Comparison of ENCODE assay signal across 8 cellular contexts in the genomic region with DNA sequence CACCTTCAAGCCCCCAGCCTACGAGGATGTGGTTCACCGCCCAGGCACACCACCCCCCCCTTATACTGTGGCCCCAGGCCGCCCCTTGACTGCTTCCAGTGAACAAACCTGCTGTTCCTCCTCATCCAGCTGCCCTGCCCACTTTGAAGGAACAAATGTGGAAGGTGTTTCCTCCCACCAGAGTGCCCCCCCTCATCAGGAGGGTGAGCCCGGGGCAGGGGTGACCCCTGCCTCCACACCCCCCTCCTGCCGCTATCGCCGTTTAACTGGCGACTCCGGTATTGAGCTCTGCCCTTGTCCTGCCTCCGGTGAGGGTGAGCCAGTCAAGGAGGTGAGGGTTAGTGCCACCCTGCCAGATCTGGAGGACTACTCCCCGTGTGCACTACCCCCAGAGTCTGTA. TPM values are rescaled to one million over a fixed set of nuclear protein-coding genes. Genes with fewer than 3 reads are reported as not detected.
DNase-seq lines count a peak whose midpoint lies in the region; ATAC-seq, FAIRE-seq and TF ChIP-seq lines count a peak whose summit lies in the region.
"Not testable (repeated sequence)": the region's sequence is repeated elsewhere in the genome, so short reads cannot be mapped to it uniquely, and the experiment has no call there.

No MANE protein-coding gene starts in this region.

- TF ChIP-seq EP300 in GM12878 (IDR thresholded peaks at IDR 0.05; ENCODE audit: borderline replicate concordance in 1 of 2, control insufficient read depth in 1 of 2, low read depth in 2 of 2, low read length in 2 of 2) = not testable (repeated sequence)

- H3K9me2 ChIP-seq in Karpas-422 (replicated peaks; ENCODE audit: insufficient read depth, low read length) = not testable (repeated sequence)

- H3K27ac ChIP-seq in CD8-positive, alpha-beta T cell (ENCODE audit: low read depth, low read length); Karpas-422 (ENCODE audit: low read length); GM12878 (ENCODE audit: control insufficient read depth, insufficient read depth): not testable (repeated sequence)

- H3K27ac Mint-ChIP-seq in CD8-positive, alpha-beta T cell = peak overlapping the region; percentile 27
- H3K27ac Mint-ChIP-seq in activated CD4-positive, alpha-beta T cell treated with anti-CD3 and anti-CD28 coated beads for 36 hours = peak overlapping the region; percentile 29
- peak overlapping the region; percentile 43 for H3K27ac Mint-ChIP-seq in activated T-helper 17 cell treated with anti-CD3 and anti-CD28 coated beads, Interleukin-2, amount 50 U/mL, for 72 hours
- H3K27ac Mint-ChIP-seq in immature natural killer cell (peak overlapping the region in 4 of 6 donors; percentile 39 to 68 (median 50)), nephron (peak overlapping the region; percentile 35 to 99 (median 83))
- H3K27ac Mint-ChIP-seq in stimulated activated naive B cell treated with anti-CD40 and anti-IgM and Interleukin-4, amounts not matched to agents 10 μg/mL and 1 μg/mL and 100 μg/mL, for 72 hours = peak overlapping the region; percentile 39

- H3K4me3 ChIP-seq in CD8-positive, alpha-beta T cell (ENCODE audit: low read depth, low read length); Karpas-422 (ENCODE audit: low read length); GM12878: not testable (repeated sequence)

- H3K4me2 ChIP-seq in Karpas-422 (ENCODE audit: low read depth, low read length, poor library complexity, severe bottlenecking); GM12878 (ENCODE audit: control insufficient read depth, insufficient read depth): not testable (repeated sequence)

- not testable (repeated sequence) for H3K27me3 Mint-ChIP-seq in CD8-positive, alpha-beta T cell (ENCODE audit: low read depth); activated CD4-positive, alpha-beta T cell treated with anti-CD3 and anti-CD28 coated beads for 36 hours; activated T-helper 17 cell treated with anti-CD3 and anti-CD28 coated beads, Interleukin-2, amount 50 U/mL, for 72 hours; nephron (ENCODE audit: low read depth); stimulated activated naive B cell treated with anti-CD40 and anti-IgM and Interleukin-4, amounts not matched to agents 10 μg/mL and 1 μg/mL and 100 μg/mL, for 72 hours
- H3K27me3 Mint-ChIP-seq in immature natural killer cell (ENCODE audit: low read depth in 3 of 3) = peaks cover 15 to 26% (median 20%) of the 10 kb centered on the region in 3 donors

- CTCF ChIA-PET in CD8-positive, alpha-beta T cell (lab: Charles Lee) = interaction anchor here (1.1 kb wide), 1 partner anchor 272 kb away, joined by 3 read pairs; no protein-coding TSS in a partner anchor
- CTCF ChIA-PET in activated CD4-positive, alpha-beta T cell treated with anti-CD3 and anti-CD28 coated beads for 36 hours (lab: Charles Lee) = interaction anchor here (6.6 kb wide), 1 partner anchor 13 kb away, joined by 44 read pairs; a partner anchor contains a TSS
- CTCF ChIA-PET in GM12878 (lab: Yijun Ruan, JAX) = interaction anchor here (1.6 kb wide), 1 partner anchor 128 kb away, joined by 5 read pairs; no protein-coding TSS in a partner anchor

- H3K27me3 ChIP-seq in CD8-positive, alpha-beta T cell (ENCODE audit: insufficient read depth, low read length); Karpas-422 (ENCODE audit: low read length); GM12878 (replicated peaks in 1 of 2; ENCODE audit: control insufficient read depth in 2 of 2, insufficient read depth in 2 of 2, low read length in 1 of 2): not testable (repeated sequence)

- peaks cover 45% of the 10 kb centered on the region for H3K79me2 ChIP-seq in Karpas-422 (ENCODE audit: low read length)
- H3K79me2 ChIP-seq in GM12878 (ENCODE audit: control insufficient read depth, insufficient read depth, low read length) = peaks cover 32% of the 10 kb centered on the region

- SMC1A ChIA-PET in GM12878 (lab: Charles Lee; ENCODE audit: uncharacterized antibody, unreplicated experiment) = interaction anchor here (1.3 kb wide), 1 partner anchor 120 kb away, joined by 3 read pairs; no protein-coding TSS in a partner anchor

- not testable (repeated sequence) for DNase-seq in CD8-positive, alpha-beta T cell; Karpas-422; activated CD4-positive, alpha-beta T cell treated with anti-CD3 and anti-CD28 coated beads for 36 hours; GM12878 (ENCODE audit: low read depth, low spot score); immature natural killer cell; stimulated activated naive B cell treated with anti-CD40 and anti-IgM and Interleukin-4, amounts not matched to agents 10 μg/mL and 1 μg/mL and 100 μg/mL, for 72 hours

- not testable (repeated sequence) for ATAC-seq in CD8-positive, alpha-beta T cell; activated CD4-positive, alpha-beta T cell treated with anti-CD3 and anti-CD28 coated beads for 36 hours; activated T-helper 17 cell treated with anti-CD3 and anti-CD28 coated beads, Interleukin-2, amount 50 U/mL, for 72 hours (replicated peaks); GM12878; stimulated activated naive B cell treated with anti-CD40 and anti-IgM and Interleukin-4, amounts not matched to agents 10 μg/mL and 1 μg/mL and 100 μg/mL, for 72 hours (replicated peaks)

- 88% methylated on average over 11 of the region's 11 CpGs for WGBS in GM12878 (ENCODE audit: insufficient coverage, insufficient replicate concordance, low lambda C conversion rate, missing lambda C conversion rate)

- not testable (repeated sequence) for TF ChIP-seq RAD21 in GM12878 (IDR thresholded peaks at IDR 0.05; ENCODE audit: insufficient read depth, low read depth, low read length)

- not testable (repeated sequence) for H2AFZ ChIP-seq in Karpas-422 (ENCODE audit: low read length); GM12878 (ENCODE audit: control insufficient read depth, low read depth, low read length)

- H3K36me3 ChIP-seq in CD8-positive, alpha-beta T cell (ENCODE audit: insufficient read depth, low read length); GM12878 (ENCODE audit: control insufficient read depth in 2 of 2, insufficient read depth in 2 of 2, low read length in 1 of 2): not testable (repeated sequence)
- peaks cover 12% of the 10 kb centered on the region for H3K36me3 ChIP-seq in Karpas-422 (ENCODE audit: insufficient read depth, low read length)

- H3K9ac ChIP-seq in Karpas-422 (ENCODE audit: low read length) = peak overlapping the region; percentile 90; the same call in 1 of the 2 replicates
- H3K9ac ChIP-seq in GM12878 (ENCODE audit: control insufficient read depth, insufficient read depth, low read length) = not testable (repeated sequence)

- not testable (repeated sequence) for H4K20me1 ChIP-seq in Karpas-422 (ENCODE audit: insufficient read depth, low read depth, low read length); GM12878 (ENCODE audit: control insufficient read depth, insufficient read depth)

- POLR2A ChIA-PET in CD8-positive, alpha-beta T cell (lab: Charles Lee) = interaction anchor here (8.3 kb wide), 1 partner anchor 12 kb away, joined by 110 read pairs; a partner anchor contains a TSS
- POLR2A ChIA-PET in activated CD4-positive, alpha-beta T cell treated with anti-CD3 and anti-CD28 coated beads for 36 hours (lab: Charles Lee); GM12878 (lab: Charles Lee): not testable (repeated sequence)

- TF ChIP-seq POLR2A in GM12878 (IDR thresholded peaks at IDR 0.05; ENCODE audit: low read depth, low read length) = peak; percentile 32; the same call in 1 of the 2 replicates

- not testable (repeated sequence) for FAIRE-seq in GM12878 (lab: Jason Lieb, UNC)

- RAD21 ChIA-PET in GM12878 (lab: Charles Lee; ENCODE audit: unreplicated experiment) = interaction anchor here (0.7 to 1.2 kb wide), 2 partner anchors 12 to 70 kb away, joined by 3 to 4 read pairs; a partner anchor contains a TSS

- in situ Hi-C loops in GM12878 (cut with MboI) = not testable (repeated sequence)

- H3K4me3 Mint-ChIP-seq in CD8-positive, alpha-beta T cell = not testable (repeated sequence)
- peak overlapping the region; percentile 90 for H3K4me3 Mint-ChIP-seq in activated CD4-positive, alpha-beta T cell treated with anti-CD3 and anti-CD28 coated beads for 36 hours
- H3K4me3 Mint-ChIP-seq in activated T-helper 17 cell treated with anti-CD3 and anti-CD28 coated beads, Interleukin-2, amount 50 U/mL, for 72 hours = peak overlapping the region; percentile 100
- H3K4me3 Mint-ChIP-seq in immature natural killer cell (peak overlapping the region; percentile 40 to 99 (median 94)), nephron (peak overlapping the region; percentile 94 to 97 (median 96))
- peak overlapping the region; percentile 84 to 94 for H3K4me3 Mint-ChIP-seq in stimulated activated naive B cell treated with anti-CD40 and anti-IgM and Interleukin-4, amounts not matched to agents 10 μg/mL and 1 μg/mL and 100 μg/mL, for 72 hours

- not testable (repeated sequence) for BruUV-seq in GM12878 (replicated peaks; lab: Mats Ljungman, UMichigan)

- peaks cover 34% of the 10 kb centered on the region for H3K4me1 ChIP-seq in CD8-positive, alpha-beta T cell (ENCODE audit: insufficient read depth, low read length)
- peaks cover 42% of the 10 kb centered on the region for H3K4me1 ChIP-seq in Karpas-422 (ENCODE audit: low read length)
- H3K4me1 ChIP-seq in GM12878 (ENCODE audit: control insufficient read depth, insufficient read depth, low read length) = peaks cover 19% of the 10 kb centered on the region

- peaks cover 25% of the 10 kb centered on the region for H3K36me3 Mint-ChIP-seq in CD8-positive, alpha-beta T cell
- H3K36me3 Mint-ChIP-seq in activated CD4-positive, alpha-beta T cell treated with anti-CD3 and anti-CD28 coated beads for 36 hours (ENCODE audit: low read depth) = peaks cover 28% of the 10 kb centered on the region
- peaks cover 58% of the 10 kb centered on the region for H3K36me3 Mint-ChIP-seq in activated T-helper 17 cell treated with anti-CD3 and anti-CD28 coated beads, Interleukin-2, amount 50 U/mL, for 72 hours (ENCODE audit: low read depth)
- H3K36me3 Mint-ChIP-seq in immature natural killer cell = not testable (repeated sequence)
- peaks cover 11% of the 10 kb centered on the region for H3K36me3 Mint-ChIP-seq in nephron (ENCODE audit: low read depth)
- peaks cover 22 to 51% of the 10 kb centered on the region in 2 donors for H3K36me3 Mint-ChIP-seq in stimulated activated naive B cell treated with anti-CD40 and anti-IgM and Interleukin-4, amounts not matched to agents 10 μg/mL and 1 μg/mL and 100 μg/mL, for 72 hours

- not testable (repeated sequence) for H3K9me3 ChIP-seq in CD8-positive, alpha-beta T cell (ENCODE audit: low read length); Karpas-422 (ENCODE audit: low read length); GM12878 (replicated peaks; ENCODE audit: control insufficient read depth, insufficient read depth, low read length)

- peaks cover 55% of the 10 kb centered on the region for H3K4me1 Mint-ChIP-seq in CD8-positive, alpha-beta T cell (ENCODE audit: low read depth)
- peaks cover 34% of the 10 kb centered on the region for H3K4me1 Mint-ChIP-seq in activated CD4-positive, alpha-beta T cell treated with anti-CD3 and anti-CD28 coated beads for 36 hours
- peaks cover 35% of the 10 kb centered on the region for H3K4me1 Mint-ChIP-seq in activated T-helper 17 cell treated with anti-CD3 and anti-CD28 coated beads, Interleukin-2, amount 50 U/mL, for 72 hours
- H3K4me1 Mint-ChIP-seq in immature natural killer cell (peaks cover 62 to 64% of the 10 kb centered on the region in 2 donors), nephron (peaks cover 39% of the 10 kb centered on the region)
- peaks cover 38 to 71% of the 10 kb centered on the region in 2 donors for H3K4me1 Mint-ChIP-seq in stimulated activated naive B cell treated with anti-CD40 and anti-IgM and Interleukin-4, amounts not matched to agents 10 μg/mL and 1 μg/mL and 100 μg/mL, for 72 hours

- intact Hi-C loops in CD8-positive, alpha-beta T cell (cut with DNase I, micrococcal nuclease); activated CD4-positive, alpha-beta T cell treated with anti-CD3 and anti-CD28 coated beads for 36 hours (cut with DNase I, micrococcal nuclease); GM12878 (cut with micrococcal nuclease; ENCODE audit: unreplicated experiment): not testable (repeated sequence)

- not testable (repeated sequence) for H3K9me3 Mint-ChIP-seq in CD8-positive, alpha-beta T cell; activated CD4-positive, alpha-beta T cell treated with anti-CD3 and anti-CD28 coated beads for 36 hours (ENCODE audit: low read depth); activated T-helper 17 cell treated with anti-CD3 and anti-CD28 coated beads, Interleukin-2, amount 50 U/mL, for 72 hours; immature natural killer cell; nephron; stimulated activated naive B cell treated with anti-CD40 and anti-IgM and Interleukin-4, amounts not matched to agents 10 μg/mL and 1 μg/mL and 100 μg/mL, for 72 hours

- TF ChIP-seq CTCF in CD8-positive, alpha-beta T cell (IDR thresholded peaks at IDR 0.05); GM12878 (IDR thresholded peaks at IDR 0.05 in 2 of 3, conservative IDR thresholded peaks at IDR 0.05 in 1 of 3; ENCODE audit: control insufficient read depth in 2 of 3, extremely low read depth in 1 of 3, insufficient read depth in 1 of 3, low read depth in 3 of 3, low read length in 3 of 3); nephron (IDR thresholded peaks at IDR 0.05; ENCODE audit: unreplicated experiment in 3 of 3): not testable (repeated sequence)

RNA-seq across cellular contexts. Expression of a gene that starts 2.0 kb away (rescaled TPM):
- 10 to 100 TPM; 68.5 to 70.6 TPM for total RNA-seq in CD8-positive, alpha-beta T cell
- 124 and 149 TPM in 2 replicates for total RNA-seq in Karpas-422 (2014; rRNA removed; shearing (Covaris generic); ENCODE audit: low replicate concordance)
- total RNA-seq in activated CD4-positive, alpha-beta T cell treated with anti-CD3 and anti-CD28 coated beads for 36 hours = 10 to 100 TPM; 24.9 to 30.2 TPM
- total RNA-seq in activated T-helper 17 cell treated with anti-CD3 and anti-CD28 coated beads, Interleukin-2, amount 50 U/mL, for 72 hours = 10 to 100 TPM; 34.1 to 48.5 TPM
- total RNA-seq in GM12878 (2013; cell fraction: nucleolus; rRNA removed) = 43.3 and 49.4 TPM in 2 replicates
- total RNA-seq in GM12878 (2014; rRNA removed) = 46.3 and 53.3 TPM in 2 replicates
- 23.6 and 25.5 TPM in 2 replicates for total RNA-seq in GM12878 (2014; rRNA removed; fragmentation: Illumina TruSeq; extraction: Trizol)
- 42.5 and 46.6 TPM in 2 replicates for total RNA-seq in GM12878 (2021)
- polyA plus RNA-seq in GM12878 (2011; ENCODE audit: low read depth) = 29.8 TPM
- 27.2 and 43.0 TPM in 2 replicates for polyA plus RNA-seq in GM12878 (2011; rRNA removed)
- polyA plus RNA-seq in GM12878 (2011; cell fraction: cytosol; rRNA removed) = 77.7 and 89.4 TPM in 2 replicates
- 332 and 388 TPM in 2 replicates for polyA plus RNA-seq in GM12878 (2011; cell fraction: nucleus; rRNA removed)
- 65.8 and 66.5 TPM in 2 replicates for polyA plus RNA-seq in GM12878 (2012)
- polyA plus RNA-seq in GM12878 (2014; fragmentation: Illumina TruSeq; extraction: Trizol) = 20.4 and 47.7 TPM in 2 replicates
- 10 to 100 TPM in 1 of 2 experiments, 1 to 10 TPM in 1; 4.2 to 11.5 TPM for polyA plus RNA-seq in GM12878 (2014; fragmentation: Nextera tagmentation; extraction: Ambion mirVana)
- polyA plus RNA-seq in GM12878 (2014; rRNA removed) = 76.8 and 78.0 TPM in 2 replicates
- 10 to 100 TPM; 38.5 to 44.6 TPM for polyA plus RNA-seq in GM12878 (2016; fragmentation: Nextera tagmentation; extraction: Ambion mirVana)
- 19.5 and 28.5 TPM in 2 replicates for polyA minus RNA-seq in GM12878 (2011; rRNA and poly(A)+ RNA removed)
- 5.3 and 7.4 TPM in 2 replicates for polyA minus RNA-seq in GM12878 (2011; cell fraction: cytosol; rRNA and poly(A)+ RNA removed)
- 33.2 and 55.6 TPM in 2 replicates for polyA minus RNA-seq in GM12878 (2011; cell fraction: nucleus; rRNA and poly(A)+ RNA removed)
- 10 to 100 TPM; 45.6 to 56.1 (median 54.0) TPM for polyA plus RNA-seq in immature natural killer cell

RNA-seq across cellular contexts. Expression of a gene that starts 5.0 kb away (rescaled TPM):
- 10 to 100 TPM; 43.7 to 46.7 TPM for total RNA-seq in CD8-positive, alpha-beta T cell
- total RNA-seq in Karpas-422 (2014; rRNA removed; shearing (Covaris generic); ENCODE audit: low replicate concordance) = 69.1 and 95.6 TPM in 2 replicates
- 10 to 100 TPM; 44.2 to 48.9 TPM for total RNA-seq in activated CD4-positive, alpha-beta T cell treated with anti-CD3 and anti-CD28 coated beads for 36 hours
- total RNA-seq in activated T-helper 17 cell treated with anti-CD3 and anti-CD28 coated beads, Interleukin-2, amount 50 U/mL, for 72 hours = 10 to 100 TPM; 68.3 to 70.9 TPM
- total RNA-seq in GM12878 (2013; cell fraction: nucleolus; rRNA removed) = 53.1 and 64.7 TPM in 2 replicates
- 48.9 and 52.2 TPM in 2 replicates for total RNA-seq in GM12878 (2014; rRNA removed)
- 24.8 and 25.3 TPM in 2 replicates for total RNA-seq in GM12878 (2014; rRNA removed; fragmentation: Illumina TruSeq; extraction: Trizol)
- total RNA-seq in GM12878 (2021) = 54.5 and 60.4 TPM in 2 replicates
- 31.0 TPM for polyA plus RNA-seq in GM12878 (2011; ENCODE audit: low read depth)
- polyA plus RNA-seq in GM12878 (2011; rRNA removed) = 20.4 and 36.2 TPM in 2 replicates
- 37.9 and 51.3 TPM in 2 replicates for polyA plus RNA-seq in GM12878 (2011; cell fraction: cytosol; rRNA removed)
- polyA plus RNA-seq in GM12878 (2011; cell fraction: nucleus; rRNA removed) = 199 and 213 TPM in 2 replicates
- polyA plus RNA-seq in GM12878 (2012) = 44.4 and 46.5 TPM in 2 replicates
- polyA plus RNA-seq in GM12878 (2014; fragmentation: Illumina TruSeq; extraction: Trizol) = 29.8 and 34.1 TPM in 2 replicates
- 1 to 10 TPM; 3.7 to 3.9 TPM for polyA plus RNA-seq in GM12878 (2014; fragmentation: Nextera tagmentation; extraction: Ambion mirVana)
- 49.0 and 52.7 TPM in 2 replicates for polyA plus RNA-seq in GM12878 (2014; rRNA removed)
- 10 to 100 TPM; 21.5 to 30.7 TPM for polyA plus RNA-seq in GM12878 (2016; fragmentation: Nextera tagmentation; extraction: Ambion mirVana)
- polyA minus RNA-seq in GM12878 (2011; rRNA and poly(A)+ RNA removed) = 26.4 and 36.2 TPM in 2 replicates
- 13.1 and 13.2 TPM in 2 replicates for polyA minus RNA-seq in GM12878 (2011; cell fraction: cytosol; rRNA and poly(A)+ RNA removed)
- polyA minus RNA-seq in GM12878 (2011; cell fraction: nucleus; rRNA and poly(A)+ RNA removed) = 14.1 and 26.2 TPM in 2 replicates
- 10 to 100 TPM; 45.1 to 73.5 (median 46.7) TPM for polyA plus RNA-seq in immature natural killer cell

RNA-seq across cellular contexts. Expression of a gene that starts 5.3 kb away (rescaled TPM):
- 10 to 100 TPM; 47.9 to 52.9 TPM for total RNA-seq in CD8-positive, alpha-beta T cell
- total RNA-seq in Karpas-422 (2014; rRNA removed; shearing (Covaris generic); ENCODE audit: low replicate concordance) = 29.3 and 86.9 TPM in 2 replicates
- total RNA-seq in activated CD4-positive, alpha-beta T cell treated with anti-CD3 and anti-CD28 coated beads for 36 hours = 10 to 100 TPM; 24.2 to 25.6 TPM
- 10 to 100 TPM; 27.8 to 37.9 TPM for total RNA-seq in activated T-helper 17 cell treated with anti-CD3 and anti-CD28 coated beads, Interleukin-2, amount 50 U/mL, for 72 hours
- 54.1 and 56.3 TPM in 2 replicates for total RNA-seq in GM12878 (2013; cell fraction: nucleolus; rRNA removed)
- 14.8 and 16.5 TPM in 2 replicates for total RNA-seq in GM12878 (2014; rRNA removed)
- total RNA-seq in GM12878 (2014; rRNA removed; fragmentation: Illumina TruSeq; extraction: Trizol) = 11.0 and 11.2 TPM in 2 replicates
- 26.7 and 26.9 TPM in 2 replicates for total RNA-seq in GM12878 (2021)
- polyA plus RNA-seq in GM12878 (2011; ENCODE audit: low read depth) = 6.3 TPM
- polyA plus RNA-seq in GM12878 (2011; rRNA removed) = 11.3 and 14.8 TPM in 2 replicates
- 8.0 and 8.9 TPM in 2 replicates for polyA plus RNA-seq in GM12878 (2011; cell fraction: cytosol; rRNA removed)
- polyA plus RNA-seq in GM12878 (2011; cell fraction: nucleus; rRNA removed) = 70.4 and 72.7 TPM in 2 replicates
- 21.6 and 22.4 TPM in 2 replicates for polyA plus RNA-seq in GM12878 (2012)
- polyA plus RNA-seq in GM12878 (2014; fragmentation: Illumina TruSeq; extraction: Trizol) = 13.7 and 15.0 TPM in 2 replicates
- polyA plus RNA-seq in GM12878 (2014; fragmentation: Nextera tagmentation; extraction: Ambion mirVana) = 1 to 10 TPM; 1.3 to 1.8 TPM
- 16.7 and 21.3 TPM in 2 replicates for polyA plus RNA-seq in GM12878 (2014; rRNA removed)
- polyA plus RNA-seq in GM12878 (2016; fragmentation: Nextera tagmentation; extraction: Ambion mirVana) = 1 to 10 TPM; 5.0 to 6.7 TPM
- 4.7 and 5.7 TPM in 2 replicates for polyA minus RNA-seq in GM12878 (2011; rRNA and poly(A)+ RNA removed)
- polyA minus RNA-seq in GM12878 (2011; cell fraction: cytosol; rRNA and poly(A)+ RNA removed) = 2.4 TPM in 1 of 2 replicates, not detected in the other
- 14.5 and 26.4 TPM in 2 replicates for polyA minus RNA-seq in GM12878 (2011; cell fraction: nucleus; rRNA and poly(A)+ RNA removed)
- polyA plus RNA-seq in immature natural killer cell = 10 to 100 TPM in 1 of 3 donors, 1 to 10 TPM in 2; 3.9 to 11.1 (median 9.3) TPM

RNA-seq across cellular contexts. Expression of a gene that starts 12.2 kb away (rescaled TPM):
- total RNA-seq in CD8-positive, alpha-beta T cell = 10 to 100 TPM; 48.6 to 59.0 TPM
- 91.4 and 144 TPM in 2 replicates for total RNA-seq in Karpas-422 (2014; rRNA removed; shearing (Covaris generic); ENCODE audit: low replicate concordance)
- 10 to 100 TPM; 87.4 to 88.5 TPM for total RNA-seq in activated CD4-positive, alpha-beta T cell treated with anti-CD3 and anti-CD28 coated beads for 36 hours
- total RNA-seq in activated T-helper 17 cell treated with anti-CD3 and anti-CD28 coated beads, Interleukin-2, amount 50 U/mL, for 72 hours = 10 to 100 TPM; 83.8 to 91.2 TPM
- total RNA-seq in GM12878 (2013; cell fraction: nucleolus; rRNA removed) = 16.6 and 17.5 TPM in 2 replicates
- total RNA-seq in GM12878 (2014; rRNA removed) = 70.6 and 73.5 TPM in 2 replicates
- total RNA-seq in GM12878 (2014; rRNA removed; fragmentation: Illumina TruSeq; extraction: Trizol) = 40.6 and 46.7 TPM in 2 replicates
- total RNA-seq in GM12878 (2021) = 131 and 146 TPM in 2 replicates
- polyA plus RNA-seq in GM12878 (2011; ENCODE audit: low read depth) = 500 TPM
- polyA plus RNA-seq in GM12878 (2011; rRNA removed) = 25.6 and 27.2 TPM in 2 replicates
- polyA plus RNA-seq in GM12878 (2011; cell fraction: cytosol; rRNA removed) = 54.6 and 96.1 TPM in 2 replicates
- polyA plus RNA-seq in GM12878 (2011; cell fraction: nucleus; rRNA removed) = 33.6 and 35.6 TPM in 2 replicates
- polyA plus RNA-seq in GM12878 (2012) = 98.1 and 123 TPM in 2 replicates
- 3.7 and 15.1 TPM in 2 replicates for polyA plus RNA-seq in GM12878 (2014; fragmentation: Illumina TruSeq; extraction: Trizol)
- 10 to 100 TPM; 40.8 to 94.1 TPM for polyA plus RNA-seq in GM12878 (2014; fragmentation: Nextera tagmentation; extraction: Ambion mirVana)
- 88.3 and 116 TPM in 2 replicates for polyA plus RNA-seq in GM12878 (2014; rRNA removed)
- polyA plus RNA-seq in GM12878 (2016; fragmentation: Nextera tagmentation; extraction: Ambion mirVana) = 100 to 1,000 TPM; 166 to 167 TPM
- polyA minus RNA-seq in GM12878 (2011; rRNA and poly(A)+ RNA removed) = 14.0 and 18.4 TPM in 2 replicates
- polyA minus RNA-seq in GM12878 (2011; cell fraction: cytosol; rRNA and poly(A)+ RNA removed) = 11.6 and 14.1 TPM in 2 replicates
- polyA minus RNA-seq in GM12878 (2011; cell fraction: nucleus; rRNA and poly(A)+ RNA removed) = 13.1 and 27.3 TPM in 2 replicates
- 100 to 1,000 TPM in 2 of 3 donors, 10 to 100 TPM in 1; 83.8 to 152 (median 119) TPM for polyA plus RNA-seq in immature natural killer cell

RNA-seq across cellular contexts. Expression of a gene that starts 18.5 kb away (rescaled TPM):
- under 1 TPM; 0.42 to 0.54 TPM for total RNA-seq in CD8-positive, alpha-beta T cell
- total RNA-seq in Karpas-422 (2014; rRNA removed; shearing (Covaris generic); ENCODE audit: low replicate concordance) = 28.1 and 31.5 TPM in 2 replicates
- total RNA-seq in activated CD4-positive, alpha-beta T cell treated with anti-CD3 and anti-CD28 coated beads for 36 hours = 1 to 10 TPM; 1.8 to 2.5 TPM
- total RNA-seq in activated T-helper 17 cell treated with anti-CD3 and anti-CD28 coated beads, Interleukin-2, amount 50 U/mL, for 72 hours = 1 to 10 TPM; 1.2 to 3.1 TPM
- 22.6 and 24.7 TPM in 2 replicates for total RNA-seq in GM12878 (2013; cell fraction: nucleolus; rRNA removed)
- total RNA-seq in GM12878 (2014; rRNA removed) (8.7 and 9.4 TPM in 2 replicates), GM12878 (2014; rRNA removed; fragmentation: Illumina TruSeq; extraction: Trizol) (4.0 and 5.4 TPM in 2 replicates), GM12878 (2021) (11.9 and 12.3 TPM in 2 replicates)
- polyA plus RNA-seq in GM12878 (2011; ENCODE audit: low read depth) = 3.7 TPM
- polyA plus RNA-seq in GM12878 (2011; rRNA removed) (1.8 and 3.2 TPM in 2 replicates), GM12878 (2014; fragmentation: Illumina TruSeq; extraction: Trizol) (2.8 and 6.0 TPM in 2 replicates), GM12878 (2014; fragmentation: Nextera tagmentation; extraction: Ambion mirVana) (under 1 TPM; 0.50 to 0.91 TPM), GM12878 (2014; rRNA removed) (12.3 and 16.1 TPM in 2 replicates), GM12878 (2016; fragmentation: Nextera tagmentation; extraction: Ambion mirVana) (1 to 10 TPM; 4.8 to 5.3 TPM), immature natural killer cell (10 to 100 TPM in 1 of 3 donors, 1 to 10 TPM in 2; 5.8 to 10.8 (median 8.4) TPM)
- polyA plus RNA-seq in GM12878 (2011; cell fraction: cytosol; rRNA removed) = 2.9 and 4.0 TPM in 2 replicates
- polyA plus RNA-seq in GM12878 (2011; cell fraction: nucleus; rRNA removed) = 14.3 and 20.0 TPM in 2 replicates
- 6.4 and 7.4 TPM in 2 replicates for polyA plus RNA-seq in GM12878 (2012)
- polyA minus RNA-seq in GM12878 (2011; rRNA and poly(A)+ RNA removed) = 3.5 and 5.3 TPM in 2 replicates
- polyA minus RNA-seq in GM12878 (2011; cell fraction: cytosol; rRNA and poly(A)+ RNA removed) = 2.0 and 2.1 TPM in 2 replicates
- 6.4 and 8.7 TPM in 2 replicates for polyA minus RNA-seq in GM12878 (2011; cell fraction: nucleus; rRNA and poly(A)+ RNA removed)

Comparison
In these comparisons a context has a peak if more than half of its experiments do, and no peak if none do; other contexts are left out.
1. H3K27ac Mint-ChIP-seq: peak in every context shown above with its lines; median percentile 83 in nephron; 50 in immature natural killer cell; 43 in activated T-helper 17 cell treated with anti-CD3 and anti-CD28 coated beads, Interleukin-2, amount 50 U/mL, for 72 hours; 39 in stimulated activated naive B cell treated with anti-CD40 and anti-IgM and Interleukin-4, amounts not matched to agents 10 μg/mL and 1 μg/mL and 100 μg/mL, for 72 hours; 29 in activated CD4-positive, alpha-beta T cell treated with anti-CD3 and anti-CD28 coated beads for 36 hours; 27 in CD8-positive, alpha-beta T cell.